In genomic region chrX:153728951-153729631, GRCh38 we compare ENCODE assay signal across 24 cellular contexts. TPM values are rescaled to one million over a fixed set of nuclear protein-coding genes. Genes with fewer than 3 reads are reported as not detected.
"Had no signal": no experiment of that assay in that cellular context is flagged by ENCODE, and none has a peak within 500 bp of the region (broad histone marks: within the 10 kb centered on the region; RNA-seq: fewer than 3 reads in every experiment).

No MANE protein-coding gene starts in this region.

- H3K9me3 Mint-ChIP-seq: activated T-helper 17 cell treated with anti-CD3 and anti-CD28 coated beads, Interleukin-2, amount 50 U/mL, for 72 hours had no signal

- H3K4me3 Mint-ChIP-seq: activated CD8-positive, alpha-beta T cell treated with anti-CD3 and anti-CD28 coated beads, Interleukin-2, amount 10 ng/mL, durations not matched to agents 7 days and 5 days; activated naive CD4-positive, alpha-beta T cell treated with anti-CD3 and anti-CD28 coated beads, Interleukin-2, amount 10 ng/mL, durations not matched to agents 7 days and 5 days; activated naive CD8-positive, alpha-beta T cell treated with anti-CD3 and anti-CD28 coated beads for 36 hours; activated T-helper 17 cell treated with anti-CD3 and anti-CD28 coated beads, Interleukin-2, amount 50 U/mL, for 72 hours had no signal

- H3K9ac ChIP-seq: SK-N-SH had no signal

- H3K36me3 ChIP-seq: brain microvascular endothelial cell, cardiac muscle cell, Peyer's patch, SJCRH30 had no signal

- H3K27me3 ChIP-seq: brain microvascular endothelial cell, cardiac muscle cell, MG63, Peyer's patch, SJCRH30 had no signal

- DNase-seq: activated CD4-positive, alpha-beta T cell treated with anti-CD3 and anti-CD28 coated beads for 48 hours; activated CD4-positive, alpha-beta T cell treated with anti-CD3 and anti-CD28 coated beads, Interleukin-2, amount 50 U/mL, for 4 hours; activated CD8-positive, alpha-beta T cell treated with anti-CD3 and anti-CD28 coated beads, Interleukin-2, amount 10 ng/mL, durations not matched to agents 7 days and 5 days; activated gamma-delta T cell; activated naive CD4-positive, alpha-beta T cell treated with anti-CD3 and anti-CD28 coated beads, Interleukin-2, amount 10 ng/mL, durations not matched to agents 7 days and 5 days; activated naive CD8-positive, alpha-beta T cell treated with anti-CD3 and anti-CD28 coated beads for 36 hours; activated T-cell treated with anti-CD3 and anti-CD28 coated beads, Interleukin-2, amount 50 U/mL, for 48 hours; brain microvascular endothelial cell; MG63; MV-4-11; NCI-H1092 treated with DMSO at 0.1 percent for 48 hours; NCI-H1417 treated with DMSO at 0.1 percent for 48 hours; NCI-H187; NCI-H2081; NCI-H446; NCI-H524; Peyer's patch; Right ventricle myocardium superior; SJCRH30; SK-N-SH had no signal

- H3K27ac Mint-ChIP-seq: activated CD8-positive, alpha-beta T cell treated with anti-CD3 and anti-CD28 coated beads, Interleukin-2, amount 10 ng/mL, durations not matched to agents 7 days and 5 days; activated naive CD4-positive, alpha-beta T cell treated with anti-CD3 and anti-CD28 coated beads, Interleukin-2, amount 10 ng/mL, durations not matched to agents 7 days and 5 days; activated naive CD8-positive, alpha-beta T cell treated with anti-CD3 and anti-CD28 coated beads for 36 hours; activated T-helper 17 cell treated with anti-CD3 and anti-CD28 coated beads, Interleukin-2, amount 50 U/mL, for 72 hours had no signal

- H3K27me3 Mint-ChIP-seq: activated naive CD4-positive, alpha-beta T cell treated with anti-CD3 and anti-CD28 coated beads, Interleukin-2, amount 10 ng/mL, durations not matched to agents 7 days and 5 days; activated naive CD8-positive, alpha-beta T cell treated with anti-CD3 and anti-CD28 coated beads for 36 hours; activated T-helper 17 cell treated with anti-CD3 and anti-CD28 coated beads, Interleukin-2, amount 50 U/mL, for 72 hours had no signal

- H3K27ac ChIP-seq: brain microvascular endothelial cell, cardiac muscle cell, SJCRH30 had no signal

- H3K4me3 ChIP-seq: cardiac muscle cell, MG63, Peyer's patch, SJCRH30 had no signal

- ATAC-seq: activated CD4-positive, CD25-positive, alpha-beta regulatory T cell treated with anti-CD3 and anti-CD28 coated beads, Interleukin-2, amount 50 U/mL, for 24 hours; activated CD8-positive, alpha-beta T cell treated with anti-CD3 and anti-CD28 coated beads, Interleukin-2, amount 10 ng/mL, durations not matched to agents 7 days and 5 days; activated T-helper 17 cell treated with anti-CD3 and anti-CD28 coated beads, Interleukin-2, amount 50 U/mL, for 72 hours had no signal

- H3K9me3 ChIP-seq: MG63, Peyer's patch, SJCRH30, SK-N-SH had no signal

- H3K4me2 ChIP-seq: SK-N-SH had no signal

RNA-seq across cellular contexts. Expression of gene SRPK3, which starts 51.8 kb away (rescaled TPM):
- total RNA-seq: activated CD8-positive, alpha-beta T cell treated with anti-CD3 and anti-CD28 coated beads, Interleukin-2, amount 10 ng/mL, durations not matched to agents 7 days and 5 days; activated naive CD8-positive, alpha-beta T cell treated with anti-CD3 and anti-CD28 coated beads for 36 hours; activated T-helper 17 cell treated with anti-CD3 and anti-CD28 coated beads, Interleukin-2, amount 50 U/mL, for 72 hours; cardiac muscle cell; T-helper 1 cell treated with Interleukin-12 subunit alpha and Interleukin-12 subunit beta and Interleukin-4 antibody, amounts not matched to agents 30 ng/mL and 1 ng/mL, for 36 hours had no signal
